In genomic region chr1:66542811-66543767, GRCh38 we compare ENCODE assay signal across 8 cellular contexts. TPM values are rescaled to one million over a fixed set of nuclear protein-coding genes. Genes with fewer than 3 reads are reported as not detected.
DNase-seq lines count a peak whose midpoint lies in the region; ATAC-seq and TF ChIP-seq lines count a peak whose summit lies in the region.

No MANE protein-coding gene starts in this region.

- peak; percentile 63 for DNase-seq in HT1080 (ENCODE audit: low read depth)
- DNase-seq in left ventricle myocardium superior: peak; percentile 73
- DNase-seq in stromal cell of bone marrow (ENCODE audit: low read depth): peak; percentile 77
- DNase-seq in activated T-cell treated with anti-CD3 and anti-CD28 coated beads, Interleukin-2, amount 50 U/mL, for 48 hours: no peak
- DNase-seq in OCI-M1 (lab: John Stamatoyannopoulos, UW): no peak

- intact Hi-C loops in left ventricle myocardium superior (cut with micrococcal nuclease): no loop called here

- ATAC-seq in SK-N-SH treated with all-trans-retinoic acid at 6 μM for 48 hours (no peak), left ventricle myocardium superior (peak; percentile 95), GM18907 (IDR thresholded peaks at IDR 0.05; ENCODE audit: unreplicated experiment) (no peak), GM18873 (IDR thresholded peaks at IDR 0.05; ENCODE audit: low FRiP score, unreplicated experiment) (no peak)

TF ChIP-seq in SK-N-SH treated with all-trans-retinoic acid at 6 μM for 48 hours, 23 proteins besides CTCF, POLR2A, EP300 and RAD21:
- TF ChIP-seq BACH2 (CRISPR knock-in tag; IDR thresholded peaks at IDR 0.05; ENCODE audit: borderline replicate concordance) (no peak), ISL1 (CRISPR knock-in tag; IDR thresholded peaks at IDR 0.05) (peak; percentile 30)

RNA-seq across cellular contexts. Expression of gene SGIP1, which starts 9.1 kb away (rescaled TPM):
- 0.08 TPM in 1 of 2 replicates, not detected in the other for total RNA-seq in HT1080 (2014; rRNA removed; shearing (Covaris generic))
- polyA plus RNA-seq in HT1080 (2015; cell fraction: cytosol; rRNA removed): 0.08 and 0.09 TPM in 2 replicates
- polyA plus RNA-seq in HT1080 (2015; cell fraction: nucleus; rRNA removed): 0.01 and 0.06 TPM in 2 replicates
- total RNA-seq in left ventricle myocardium superior: 2.9 TPM

Comparison
In these comparisons a context has a peak if more than half of its experiments do, and no peak if none do; other contexts are left out.
1. DNase-seq: peak in HT1080 (single experiment), left ventricle myocardium superior (single experiment) and stromal cell of bone marrow (single experiment); none in activated T-cell treated with anti-CD3 and anti-CD28 coated beads, Interleukin-2, amount 50 U/mL, for 48 hours (0 of 2) and OCI-M1 (single experiment).